ENCODE assay signal across 8 cellular contexts in the genomic region with DNA sequence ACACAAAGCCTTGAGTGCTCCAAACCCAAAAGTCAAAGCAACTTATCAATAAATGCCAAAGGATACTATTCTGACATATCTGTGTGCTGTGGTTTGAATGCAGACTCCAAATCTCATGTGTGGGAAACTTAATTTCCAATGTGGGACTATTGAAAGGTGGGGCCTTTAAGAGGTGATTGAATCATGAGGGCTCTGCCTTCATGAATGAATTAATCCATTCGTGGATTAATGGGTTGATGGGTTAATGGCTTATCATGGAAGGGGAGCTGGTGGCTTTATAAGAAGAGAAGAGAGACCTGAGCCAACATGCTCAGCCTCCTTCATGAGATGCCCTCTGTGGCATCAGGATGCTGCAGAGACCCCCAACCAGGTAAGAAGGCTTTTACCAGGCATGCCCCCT.
"Had no signal": no experiment of that assay in that cellular context is flagged by ENCODE, and none has a peak within 500 bp of the region (broad histone marks: within the 10 kb centered on the region; RNA-seq: fewer than 3 reads in every experiment).

No MANE protein-coding gene starts in this region.

- FAIRE-seq: G401.6, GM12878, GM12891, GM12892, GM18507, GM19239 had no signal

- ATAC-seq: GM12878 had no signal

- H3K4me3 ChIP-seq: GM12878 had no signal

- DNase-seq: GDM1, GF-D8 had no signal
